10 cellular contexts compared by ENCODE assay signal in genomic region chr1:29912413-29912812, GRCh38.
DNase-seq lines count a peak whose midpoint lies in the region; ATAC-seq and TF ChIP-seq lines count a peak whose summit lies in the region.
"Had no signal": no experiment of that assay in that cellular context is flagged by ENCODE, and none has a peak within 500 bp of the region (broad histone marks: within the 10 kb centered on the region; RNA-seq: fewer than 3 reads in every experiment).

No MANE protein-coding gene starts in this region.

- H3K4me3 Mint-ChIP-seq in activated CD4-positive, alpha-beta T cell treated with anti-CD3 and anti-CD28 coated beads, Interleukin-2, amount 10 ng/mL, durations not matched to agents 7 days and 5 days, result no peak overlapping the region
- no peak overlapping the region for H3K4me3 Mint-ChIP-seq in activated CD4-positive, alpha-beta T cell treated with anti-CD3 and anti-CD28 coated beads, Interleukin-2, amount 10 ng/mL, durations not matched to agents 24 days and 14 days

- no peaks in the 10 kb centered on the region for H3K27me3 Mint-ChIP-seq in activated CD4-positive, alpha-beta T cell treated with anti-CD3 and anti-CD28 coated beads, Interleukin-2, amount 10 ng/mL, durations not matched to agents 7 days and 5 days
- peaks cover 2% of the 10 kb centered on the region for H3K27me3 Mint-ChIP-seq in activated CD4-positive, alpha-beta T cell treated with anti-CD3 and anti-CD28 coated beads, Interleukin-2, amount 10 ng/mL, durations not matched to agents 24 days and 14 days

- H3K27ac Mint-ChIP-seq in activated CD4-positive, alpha-beta T cell treated with anti-CD3 and anti-CD28 coated beads, Interleukin-2, amount 10 ng/mL, durations not matched to agents 7 days and 5 days, result no peak overlapping the region
- no peak overlapping the region for H3K27ac Mint-ChIP-seq in activated CD4-positive, alpha-beta T cell treated with anti-CD3 and anti-CD28 coated beads, Interleukin-2, amount 10 ng/mL, durations not matched to agents 24 days and 14 days

- POLR2A ChIA-PET in BJ (lab: Charles Lee), result no interaction called here
- POLR2A ChIA-PET in activated CD4-positive, alpha-beta T cell treated with anti-CD3 and anti-CD28 coated beads, Interleukin-2, amount 10 ng/mL, durations not matched to agents 7 days and 5 days (lab: Charles Lee), result no interaction called here

- CTCF ChIA-PET in BJ (lab: Yijun Ruan, JAX), result interaction anchor here (1.1 to 2.1 kb wide), 5 partner anchors 13 to 199 kb away, joined by 3 to 6 read pairs (median 5); no protein-coding TSS in a partner anchor
- CTCF ChIA-PET in activated CD4-positive, alpha-beta T cell treated with anti-CD3 and anti-CD28 coated beads, Interleukin-2, amount 10 ng/mL, durations not matched to agents 7 days and 5 days (lab: Charles Lee), result interaction anchor here (0.6 kb wide), 1 partner anchor 24 kb away, joined by 5 read pairs; no protein-coding TSS in a partner anchor

- H3K36me3 ChIP-seq in BJ (ENCODE audit: control insufficient read depth, insufficient read depth, low read length), result no peaks in the 10 kb centered on the region
- H3K36me3 ChIP-seq: MG63 had no signal

- no peaks in the 10 kb centered on the region for H3K27me3 ChIP-seq in BJ (ENCODE audit: control insufficient read depth, insufficient read depth, low read length)
- H3K27me3 ChIP-seq: body of pancreas, MG63 had no signal

- ATAC-seq in HG03175 (IDR thresholded peaks at IDR 0.05; ENCODE audit: unreplicated experiment), result no peak
- ATAC-seq: body of pancreas had no signal

- no peak overlapping the region for H3K4me3 ChIP-seq in BJ (ENCODE audit: low read depth, low read length)
- no peak overlapping the region for H3K4me3 ChIP-seq in HFF-Myc (replicated peaks; ENCODE audit: low read depth, low read length)
- H3K4me3 ChIP-seq: body of pancreas, MG63 had no signal

- peak; percentile 58 for TF ChIP-seq CTCF in BJ (IDR thresholded peaks at IDR 0.05; ENCODE audit: insufficient read depth, low read depth, low read length)
- TF ChIP-seq CTCF in HFF-Myc (IDR thresholded peaks at IDR 0.05; ENCODE audit: low read depth, low read length, missing control alignments), result peak; percentile 37

- no peaks in the 10 kb centered on the region for H3K4me1 Mint-ChIP-seq in activated CD4-positive, alpha-beta T cell treated with anti-CD3 and anti-CD28 coated beads, Interleukin-2, amount 10 ng/mL, durations not matched to agents 7 days and 5 days
- H3K4me1 Mint-ChIP-seq in activated CD4-positive, alpha-beta T cell treated with anti-CD3 and anti-CD28 coated beads, Interleukin-2, amount 10 ng/mL, durations not matched to agents 24 days and 14 days, result no peaks in the 10 kb centered on the region

- H3K36me3 Mint-ChIP-seq in activated CD4-positive, alpha-beta T cell treated with anti-CD3 and anti-CD28 coated beads, Interleukin-2, amount 10 ng/mL, durations not matched to agents 7 days and 5 days (ENCODE audit: low read depth), result no peaks in the 10 kb centered on the region
- no peaks in the 10 kb centered on the region for H3K36me3 Mint-ChIP-seq in activated CD4-positive, alpha-beta T cell treated with anti-CD3 and anti-CD28 coated beads, Interleukin-2, amount 10 ng/mL, durations not matched to agents 24 days and 14 days (ENCODE audit: low read depth)

- DNase-seq in BJ (ENCODE audit: low read depth) (no peak), HFF-Myc (ENCODE audit: extremely low read depth, low read depth) (no peak), SW480 (ENCODE audit: low spot score) (peak; percentile 20), iris pigment epithelial cell (ENCODE audit: low read depth) (peak; percentile 50), germinal center (ENCODE audit: low spot score) (no peak)
- DNase-seq in activated CD4-positive, alpha-beta T cell treated with anti-CD3 and anti-CD28 coated beads, Interleukin-2, amount 10 ng/mL, durations not matched to agents 7 days and 5 days, result no peak
- no peak for DNase-seq in activated CD4-positive, alpha-beta T cell treated with anti-CD3 and anti-CD28 coated beads, Interleukin-2, amount 10 ng/mL, durations not matched to agents 24 days and 14 days
- DNase-seq: body of pancreas, MG63 had no signal

- no peaks in the 10 kb centered on the region for H3K9me3 Mint-ChIP-seq in activated CD4-positive, alpha-beta T cell treated with anti-CD3 and anti-CD28 coated beads, Interleukin-2, amount 10 ng/mL, durations not matched to agents 7 days and 5 days
- H3K9me3 Mint-ChIP-seq in activated CD4-positive, alpha-beta T cell treated with anti-CD3 and anti-CD28 coated beads, Interleukin-2, amount 10 ng/mL, durations not matched to agents 24 days and 14 days, result no peaks in the 10 kb centered on the region

- intact Hi-C loops in activated CD4-positive, alpha-beta T cell treated with anti-CD3 and anti-CD28 coated beads, Interleukin-2, amount 10 ng/mL, durations not matched to agents 24 days and 14 days (cut with micrococcal nuclease), result no loop called here

Comparison
In these comparisons a context has a peak if more than half of its experiments do, and no peak if none do; other contexts are left out.
1. DNase-seq: peak in SW480 (single experiment) and iris pigment epithelial cell (single experiment); none in BJ (single experiment), HFF-Myc (single experiment), germinal center (single experiment), activated CD4-positive, alpha-beta T cell treated with anti-CD3 and anti-CD28 coated beads, Interleukin-2, amount 10 ng/mL, durations not matched to agents 7 days and 5 days (single experiment) and activated CD4-positive, alpha-beta T cell treated with anti-CD3 and anti-CD28 coated beads, Interleukin-2, amount 10 ng/mL, durations not matched to agents 24 days and 14 days (single experiment).